1 cellular context compared by ENCODE assay signal in the genomic region with DNA sequence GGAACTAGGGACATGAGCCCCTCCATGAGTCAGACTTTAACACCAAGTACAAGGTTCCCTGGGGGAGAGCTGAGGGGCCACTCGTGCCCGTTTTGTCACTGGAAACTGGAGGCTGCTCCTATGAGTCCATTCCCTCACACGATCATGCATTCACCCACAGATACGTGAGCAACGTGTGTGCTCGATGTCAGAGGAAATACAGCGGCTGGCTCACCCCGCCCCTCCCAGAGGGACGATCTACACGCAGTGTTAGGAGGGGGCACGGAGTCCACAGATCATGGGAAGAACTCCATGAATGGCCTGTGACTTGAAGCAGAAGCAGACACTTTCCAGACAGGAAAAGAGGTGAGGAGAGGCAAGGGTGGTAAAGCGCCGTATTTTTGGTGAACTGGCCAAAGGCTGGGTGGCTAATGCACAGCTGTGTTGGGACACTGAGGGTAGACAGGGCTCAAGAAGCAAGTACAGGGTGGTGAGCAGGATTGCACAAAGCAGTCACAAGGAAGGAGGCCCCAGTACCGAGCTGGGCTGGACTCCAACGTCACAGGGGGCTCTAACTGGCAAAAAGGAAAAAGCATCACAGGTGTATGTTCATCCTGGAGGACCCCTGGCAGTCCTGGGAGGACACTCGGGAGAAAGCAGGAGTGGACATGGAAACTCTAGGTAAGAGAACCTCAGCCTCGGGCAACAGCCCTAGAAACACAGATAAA.
TF ChIP-seq lines count a peak whose summit lies in the region.

No MANE protein-coding gene starts in this region.

TF ChIP-seq in HepG2, 621 proteins besides CTCF, POLR2A, EP300 and RAD21 (continued from another document and continues in another):
- TF ChIP-seq, protein P1, sequence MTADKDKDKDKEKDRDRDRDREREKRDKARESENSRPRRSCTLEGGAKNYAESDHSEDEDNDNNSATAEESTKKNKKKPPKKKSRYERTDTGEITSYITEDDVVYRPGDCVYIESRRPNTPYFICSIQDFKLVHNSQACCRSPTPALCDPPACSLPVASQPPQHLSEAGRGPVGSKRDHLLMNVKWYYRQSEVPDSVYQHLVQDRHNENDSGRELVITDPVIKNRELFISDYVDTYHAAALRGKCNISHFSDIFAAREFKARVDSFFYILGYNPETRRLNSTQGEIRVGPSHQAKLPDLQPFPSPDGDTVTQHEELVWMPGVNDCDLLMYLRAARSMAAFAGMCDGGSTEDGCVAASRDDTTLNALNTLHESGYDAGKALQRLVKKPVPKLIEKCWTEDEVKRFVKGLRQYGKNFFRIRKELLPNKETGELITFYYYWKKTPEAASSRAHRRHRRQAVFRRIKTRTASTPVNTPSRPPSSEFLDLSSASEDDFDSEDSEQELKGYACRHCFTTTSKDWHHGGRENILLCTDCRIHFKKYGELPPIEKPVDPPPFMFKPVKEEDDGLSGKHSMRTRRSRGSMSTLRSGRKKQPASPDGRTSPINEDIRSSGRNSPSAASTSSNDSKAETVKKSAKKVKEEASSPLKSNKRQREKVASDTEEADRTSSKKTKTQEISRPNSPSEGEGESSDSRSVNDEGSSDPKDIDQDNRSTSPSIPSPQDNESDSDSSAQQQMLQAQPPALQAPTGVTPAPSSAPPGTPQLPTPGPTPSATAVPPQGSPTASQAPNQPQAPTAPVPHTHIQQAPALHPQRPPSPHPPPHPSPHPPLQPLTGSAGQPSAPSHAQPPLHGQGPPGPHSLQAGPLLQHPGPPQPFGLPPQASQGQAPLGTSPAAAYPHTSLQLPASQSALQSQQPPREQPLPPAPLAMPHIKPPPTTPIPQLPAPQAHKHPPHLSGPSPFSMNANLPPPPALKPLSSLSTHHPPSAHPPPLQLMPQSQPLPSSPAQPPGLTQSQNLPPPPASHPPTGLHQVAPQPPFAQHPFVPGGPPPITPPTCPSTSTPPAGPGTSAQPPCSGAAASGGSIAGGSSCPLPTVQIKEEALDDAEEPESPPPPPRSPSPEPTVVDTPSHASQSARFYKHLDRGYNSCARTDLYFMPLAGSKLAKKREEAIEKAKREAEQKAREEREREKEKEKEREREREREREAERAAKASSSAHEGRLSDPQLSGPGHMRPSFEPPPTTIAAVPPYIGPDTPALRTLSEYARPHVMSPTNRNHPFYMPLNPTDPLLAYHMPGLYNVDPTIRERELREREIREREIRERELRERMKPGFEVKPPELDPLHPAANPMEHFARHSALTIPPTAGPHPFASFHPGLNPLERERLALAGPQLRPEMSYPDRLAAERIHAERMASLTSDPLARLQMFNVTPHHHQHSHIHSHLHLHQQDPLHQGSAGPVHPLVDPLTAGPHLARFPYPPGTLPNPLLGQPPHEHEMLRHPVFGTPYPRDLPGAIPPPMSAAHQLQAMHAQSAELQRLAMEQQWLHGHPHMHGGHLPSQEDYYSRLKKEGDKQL (CRISPR knock-in tag; IDR thresholded peaks at IDR 0.05; ENCODE audit: low read depth): no peak
- no peak for TF ChIP-seq GLI4 (CRISPR knock-in tag; IDR thresholded peaks at IDR 0.05; ENCODE audit: borderline replicate concordance)
- TF ChIP-seq, protein P2, sequence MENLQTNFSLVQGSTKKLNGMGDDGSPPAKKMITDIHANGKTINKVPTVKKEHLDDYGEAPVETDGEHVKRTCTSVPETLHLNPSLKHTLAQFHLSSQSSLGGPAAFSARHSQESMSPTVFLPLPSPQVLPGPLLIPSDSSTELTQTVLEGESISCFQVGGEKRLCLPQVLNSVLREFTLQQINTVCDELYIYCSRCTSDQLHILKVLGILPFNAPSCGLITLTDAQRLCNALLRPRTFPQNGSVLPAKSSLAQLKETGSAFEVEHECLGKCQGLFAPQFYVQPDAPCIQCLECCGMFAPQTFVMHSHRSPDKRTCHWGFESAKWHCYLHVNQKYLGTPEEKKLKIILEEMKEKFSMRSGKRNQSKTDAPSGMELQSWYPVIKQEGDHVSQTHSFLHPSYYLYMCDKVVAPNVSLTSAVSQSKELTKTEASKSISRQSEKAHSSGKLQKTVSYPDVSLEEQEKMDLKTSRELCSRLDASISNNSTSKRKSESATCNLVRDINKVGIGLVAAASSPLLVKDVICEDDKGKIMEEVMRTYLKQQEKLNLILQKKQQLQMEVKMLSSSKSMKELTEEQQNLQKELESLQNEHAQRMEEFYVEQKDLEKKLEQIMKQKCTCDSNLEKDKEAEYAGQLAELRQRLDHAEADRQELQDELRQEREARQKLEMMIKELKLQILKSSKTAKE (CRISPR knock-in tag; IDR thresholded peaks at IDR 0.05; ENCODE audit: borderline replicate concordance): peak; percentile 70
- TF ChIP-seq, protein P3, sequence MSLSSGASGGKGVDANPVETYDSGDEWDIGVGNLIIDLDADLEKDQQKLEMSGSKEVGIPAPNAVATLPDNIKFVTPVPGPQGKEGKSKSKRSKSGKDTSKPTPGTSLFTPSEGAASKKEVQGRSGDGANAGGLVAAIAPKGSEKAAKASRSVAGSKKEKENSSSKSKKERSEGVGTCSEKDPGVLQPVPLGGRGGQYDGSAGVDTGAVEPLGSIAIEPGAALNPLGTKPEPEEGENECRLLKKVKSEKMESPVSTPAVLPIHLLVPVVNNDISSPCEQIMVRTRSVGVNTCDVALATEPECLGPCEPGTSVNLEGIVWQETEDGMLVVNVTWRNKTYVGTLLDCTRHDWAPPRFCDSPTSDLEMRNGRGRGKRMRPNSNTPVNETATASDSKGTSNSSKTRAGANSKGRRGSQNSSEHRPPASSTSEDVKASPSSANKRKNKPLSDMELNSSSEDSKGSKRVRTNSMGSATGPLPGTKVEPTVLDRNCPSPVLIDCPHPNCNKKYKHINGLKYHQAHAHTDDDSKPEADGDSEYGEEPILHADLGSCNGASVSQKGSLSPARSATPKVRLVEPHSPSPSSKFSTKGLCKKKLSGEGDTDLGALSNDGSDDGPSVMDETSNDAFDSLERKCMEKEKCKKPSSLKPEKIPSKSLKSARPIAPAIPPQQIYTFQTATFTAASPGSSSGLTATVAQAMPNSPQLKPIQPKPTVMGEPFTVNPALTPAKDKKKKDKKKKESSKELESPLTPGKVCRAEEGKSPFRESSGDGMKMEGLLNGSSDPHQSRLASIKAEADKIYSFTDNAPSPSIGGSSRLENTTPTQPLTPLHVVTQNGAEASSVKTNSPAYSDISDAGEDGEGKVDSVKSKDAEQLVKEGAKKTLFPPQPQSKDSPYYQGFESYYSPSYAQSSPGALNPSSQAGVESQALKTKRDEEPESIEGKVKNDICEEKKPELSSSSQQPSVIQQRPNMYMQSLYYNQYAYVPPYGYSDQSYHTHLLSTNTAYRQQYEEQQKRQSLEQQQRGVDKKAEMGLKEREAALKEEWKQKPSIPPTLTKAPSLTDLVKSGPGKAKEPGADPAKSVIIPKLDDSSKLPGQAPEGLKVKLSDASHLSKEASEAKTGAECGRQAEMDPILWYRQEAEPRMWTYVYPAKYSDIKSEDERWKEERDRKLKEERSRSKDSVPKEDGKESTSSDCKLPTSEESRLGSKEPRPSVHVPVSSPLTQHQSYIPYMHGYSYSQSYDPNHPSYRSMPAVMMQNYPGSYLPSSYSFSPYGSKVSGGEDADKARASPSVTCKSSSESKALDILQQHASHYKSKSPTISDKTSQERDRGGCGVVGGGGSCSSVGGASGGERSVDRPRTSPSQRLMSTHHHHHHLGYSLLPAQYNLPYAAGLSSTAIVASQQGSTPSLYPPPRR (CRISPR knock-in tag; IDR thresholded peaks at IDR 0.05; ENCODE audit: borderline replicate concordance): peak; percentile 45; the same call in 1 of the 2 replicates
- TF ChIP-seq YY1 (IDR thresholded peaks at IDR 0.05; ENCODE audit: insufficient read depth, insufficient replicate concordance, low read depth, low read length): peak; percentile 18
- TF ChIP-seq, protein P4, sequence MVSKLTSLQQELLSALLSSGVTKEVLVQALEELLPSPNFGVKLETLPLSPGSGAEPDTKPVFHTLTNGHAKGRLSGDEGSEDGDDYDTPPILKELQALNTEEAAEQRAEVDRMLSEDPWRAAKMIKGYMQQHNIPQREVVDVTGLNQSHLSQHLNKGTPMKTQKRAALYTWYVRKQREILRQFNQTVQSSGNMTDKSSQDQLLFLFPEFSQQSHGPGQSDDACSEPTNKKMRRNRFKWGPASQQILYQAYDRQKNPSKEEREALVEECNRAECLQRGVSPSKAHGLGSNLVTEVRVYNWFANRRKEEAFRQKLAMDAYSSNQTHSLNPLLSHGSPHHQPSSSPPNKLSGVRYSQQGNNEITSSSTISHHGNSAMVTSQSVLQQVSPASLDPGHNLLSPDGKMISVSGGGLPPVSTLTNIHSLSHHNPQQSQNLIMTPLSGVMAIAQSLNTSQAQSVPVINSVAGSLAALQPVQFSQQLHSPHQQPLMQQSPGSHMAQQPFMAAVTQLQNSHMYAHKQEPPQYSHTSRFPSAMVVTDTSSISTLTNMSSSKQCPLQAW (CRISPR knock-in tag; IDR thresholded peaks at IDR 0.05): peak; percentile 71
- no peak for TF ChIP-seq SRSF1 (optimal IDR thresholded peaks at IDR 0.05; ENCODE audit: low read depth, low read length)
- TF ChIP-seq ZNF891 (CRISPR knock-in tag; IDR thresholded peaks at IDR 0.05): 0 out of 2 replicates have a peak, but pooled peaks have one; percentile 29
- no peak for TF ChIP-seq CHCHD3 (CRISPR knock-in tag; IDR thresholded peaks at IDR 0.05)
- no peak for TF ChIP-seq RCOR2 (CRISPR knock-in tag; IDR thresholded peaks at IDR 0.05)
- peak; percentile 66; the same call in 1 of the 3 replicates for TF ChIP-seq MXI1 (IDR thresholded peaks at IDR 0.05; ENCODE audit: borderline replicate concordance, low read depth, low read length)
- no peak for TF ChIP-seq ZNF10 (CRISPR knock-in tag; IDR thresholded peaks at IDR 0.05; ENCODE audit: borderline replicate concordance, low read depth)
- TF ChIP-seq, protein P5, sequence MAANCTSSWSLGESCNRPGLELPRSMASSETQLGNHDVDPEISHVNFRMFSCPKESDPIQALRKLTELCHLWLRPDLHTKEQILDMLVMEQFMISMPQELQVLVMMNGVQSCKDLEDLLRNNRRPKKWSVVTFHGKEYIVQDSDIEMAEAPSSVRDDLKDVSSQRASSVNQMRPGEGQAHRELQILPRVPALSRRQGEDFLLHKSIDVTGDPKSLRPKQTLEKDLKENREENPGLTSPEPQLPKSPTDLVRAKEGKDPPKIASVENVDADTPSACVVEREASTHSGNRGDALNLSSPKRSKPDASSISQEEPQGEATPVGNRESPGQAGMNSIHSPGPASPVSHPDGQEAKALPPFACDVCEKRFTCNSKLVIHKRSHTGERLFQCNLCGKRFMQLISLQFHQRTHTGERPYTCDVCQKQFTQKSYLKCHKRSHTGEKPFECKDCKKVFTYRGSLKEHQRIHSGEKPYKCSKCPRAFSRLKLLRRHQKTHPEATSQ (CRISPR knock-in tag; IDR thresholded peaks at IDR 0.05; ENCODE audit: borderline replicate concordance): no peak
- TF ChIP-seq, protein P6, sequence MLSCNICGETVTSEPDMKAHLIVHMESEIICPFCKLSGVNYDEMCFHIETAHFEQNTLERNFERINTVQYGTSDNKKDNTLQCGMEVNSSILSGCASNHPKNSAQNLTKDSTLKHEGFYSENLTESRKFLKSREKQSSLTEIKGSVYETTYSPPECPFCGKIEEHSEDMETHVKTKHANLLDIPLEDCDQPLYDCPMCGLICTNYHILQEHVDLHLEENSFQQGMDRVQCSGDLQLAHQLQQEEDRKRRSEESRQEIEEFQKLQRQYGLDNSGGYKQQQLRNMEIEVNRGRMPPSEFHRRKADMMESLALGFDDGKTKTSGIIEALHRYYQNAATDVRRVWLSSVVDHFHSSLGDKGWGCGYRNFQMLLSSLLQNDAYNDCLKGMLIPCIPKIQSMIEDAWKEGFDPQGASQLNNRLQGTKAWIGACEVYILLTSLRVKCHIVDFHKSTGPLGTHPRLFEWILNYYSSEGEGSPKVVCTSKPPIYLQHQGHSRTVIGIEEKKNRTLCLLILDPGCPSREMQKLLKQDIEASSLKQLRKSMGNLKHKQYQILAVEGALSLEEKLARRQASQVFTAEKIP (CRISPR knock-in tag; IDR thresholded peaks at IDR 0.05; ENCODE audit: borderline replicate concordance): no peak
- TF ChIP-seq JUN (CRISPR knock-in tag; IDR thresholded peaks at IDR 0.05): 0 out of 2 replicates have a peak, but pooled peaks have one; percentile 32
- no peak for TF ChIP-seq ZFP62 (CRISPR knock-in tag; IDR thresholded peaks at IDR 0.05)
- TF ChIP-seq, protein P7, sequence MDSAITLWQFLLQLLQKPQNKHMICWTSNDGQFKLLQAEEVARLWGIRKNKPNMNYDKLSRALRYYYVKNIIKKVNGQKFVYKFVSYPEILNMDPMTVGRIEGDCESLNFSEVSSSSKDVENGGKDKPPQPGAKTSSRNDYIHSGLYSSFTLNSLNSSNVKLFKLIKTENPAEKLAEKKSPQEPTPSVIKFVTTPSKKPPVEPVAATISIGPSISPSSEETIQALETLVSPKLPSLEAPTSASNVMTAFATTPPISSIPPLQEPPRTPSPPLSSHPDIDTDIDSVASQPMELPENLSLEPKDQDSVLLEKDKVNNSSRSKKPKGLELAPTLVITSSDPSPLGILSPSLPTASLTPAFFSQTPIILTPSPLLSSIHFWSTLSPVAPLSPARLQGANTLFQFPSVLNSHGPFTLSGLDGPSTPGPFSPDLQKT (CRISPR knock-in tag; IDR thresholded peaks at IDR 0.05; ENCODE audit: borderline replicate concordance): no peak
- TF ChIP-seq RORA (CRISPR knock-in tag; IDR thresholded peaks at IDR 0.05): no peak
- TF ChIP-seq, protein P8, sequence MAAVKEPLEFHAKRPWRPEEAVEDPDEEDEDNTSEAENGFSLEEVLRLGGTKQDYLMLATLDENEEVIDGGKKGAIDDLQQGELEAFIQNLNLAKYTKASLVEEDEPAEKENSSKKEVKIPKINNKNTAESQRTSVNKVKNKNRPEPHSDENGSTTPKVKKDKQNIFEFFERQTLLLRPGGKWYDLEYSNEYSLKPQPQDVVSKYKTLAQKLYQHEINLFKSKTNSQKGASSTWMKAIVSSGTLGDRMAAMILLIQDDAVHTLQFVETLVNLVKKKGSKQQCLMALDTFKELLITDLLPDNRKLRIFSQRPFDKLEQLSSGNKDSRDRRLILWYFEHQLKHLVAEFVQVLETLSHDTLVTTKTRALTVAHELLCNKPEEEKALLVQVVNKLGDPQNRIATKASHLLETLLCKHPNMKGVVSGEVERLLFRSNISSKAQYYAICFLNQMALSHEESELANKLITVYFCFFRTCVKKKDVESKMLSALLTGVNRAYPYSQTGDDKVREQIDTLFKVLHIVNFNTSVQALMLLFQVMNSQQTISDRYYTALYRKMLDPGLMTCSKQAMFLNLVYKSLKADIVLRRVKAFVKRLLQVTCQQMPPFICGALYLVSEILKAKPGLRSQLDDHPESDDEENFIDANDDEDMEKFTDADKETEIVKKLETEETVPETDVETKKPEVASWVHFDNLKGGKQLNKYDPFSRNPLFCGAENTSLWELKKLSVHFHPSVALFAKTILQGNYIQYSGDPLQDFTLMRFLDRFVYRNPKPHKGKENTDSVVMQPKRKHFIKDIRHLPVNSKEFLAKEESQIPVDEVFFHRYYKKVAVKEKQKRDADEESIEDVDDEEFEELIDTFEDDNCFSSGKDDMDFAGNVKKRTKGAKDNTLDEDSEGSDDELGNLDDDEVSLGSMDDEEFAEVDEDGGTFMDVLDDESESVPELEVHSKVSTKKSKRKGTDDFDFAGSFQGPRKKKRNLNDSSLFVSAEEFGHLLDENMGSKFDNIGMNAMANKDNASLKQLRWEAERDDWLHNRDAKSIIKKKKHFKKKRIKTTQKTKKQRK (IDR thresholded peaks at IDR 0.05; ENCODE audit: low read length): no peak
- no peak for TF ChIP-seq ETV6 (CRISPR knock-in tag; conservative IDR thresholded peaks at IDR 0.05)
- TF ChIP-seq MTF1 (CRISPR knock-in tag; IDR thresholded peaks at IDR 0.05): no peak
- no peak for TF ChIP-seq PHF20 (CRISPR knock-in tag; IDR thresholded peaks at IDR 0.05)
- 0 out of 2 replicates have a peak, but pooled peaks have one; percentile 5 for TF ChIP-seq NFIC (IDR thresholded peaks at IDR 0.05; ENCODE audit: low read length)
- TF ChIP-seq ZBTB20 (CRISPR knock-in tag; IDR thresholded peaks at IDR 0.05; ENCODE audit: borderline replicate concordance, low read depth): peak; percentile 86; the same call in 1 of the 2 replicates
- no peak for TF ChIP-seq MBNL3 (CRISPR knock-in tag; conservative IDR thresholded peaks at IDR 0.05)
- no peak for TF ChIP-seq ZNF343 (CRISPR knock-in tag; IDR thresholded peaks at IDR 0.05)
- TF ChIP-seq ZNF816 (CRISPR knock-in tag; IDR thresholded peaks at IDR 0.05; ENCODE audit: borderline replicate concordance): no peak
- TF ChIP-seq MIER2 (CRISPR knock-in tag; IDR thresholded peaks at IDR 0.05): no peak
- no peak for TF ChIP-seq ZNF484 (CRISPR knock-in tag; IDR thresholded peaks at IDR 0.05; ENCODE audit: borderline replicate concordance, low read depth)
